In genomic region chr1:232938926-232939325, GRCh38 we compare ENCODE assay signal across 17 cellular contexts. TPM values are rescaled to one million over a fixed set of nuclear protein-coding genes. Genes with fewer than 3 reads are reported as not detected.
DNase-seq lines count a peak whose midpoint lies in the region; TF ChIP-seq lines count a peak whose summit lies in the region.
"Had no signal": no experiment of that assay in that cellular context is flagged by ENCODE, and none has a peak within 500 bp of the region (broad histone marks: within the 10 kb centered on the region; RNA-seq: fewer than 3 reads in every experiment).

No MANE protein-coding gene starts in this region.

- TF ChIP-seq EP300 in esophagus muscularis mucosa (IDR thresholded peaks at IDR 0.05), result no peak

- H3K27ac ChIP-seq in HEK293 (ENCODE audit: extremely low read depth, low read depth, low read length) (no peak overlapping the region), esophagus muscularis mucosa (replicated peaks in 1 of 4) (no peak overlapping the region)
- H3K27ac ChIP-seq: 22Rv1; BLaER1 treated with 17β-estradiol and CSF1 and Interleukin-3, amounts not matched to agents 10 nM and 100 nM; C4-2B had no signal

- H3K9me3 ChIP-seq in HEK293 (ENCODE audit: control insufficient read depth, insufficient read depth, low read depth, low read length) (no peaks in the 10 kb centered on the region), esophagus muscularis mucosa (no peaks in the 10 kb centered on the region)
- H3K9me3 ChIP-seq: A549, Caco-2 had no signal

- intact Hi-C loops in esophagus muscularis mucosa (cut with DNase I), result no loop called here

- 96% methylated on average over 11 of the region's 11 CpGs for WGBS in esophagus muscularis mucosa

- no peaks in the 10 kb centered on the region for H3K36me3 ChIP-seq in HEK293 (ENCODE audit: control insufficient read depth in 2 of 2, insufficient read depth in 1 of 2, low read length in 2 of 2)
- no peaks in the 10 kb centered on the region for H3K36me3 ChIP-seq in esophagus muscularis mucosa
- H3K36me3 ChIP-seq: BLaER1 treated with 17β-estradiol and CSF1 and Interleukin-3, amounts not matched to agents 10 nM and 100 nM had no signal

- no peak for TF ChIP-seq POLR2A in esophagus muscularis mucosa (IDR thresholded peaks at IDR 0.05; ENCODE audit: low read depth)

- POLR2A ChIA-PET in HEK293 (lab: Yijun Ruan, JAX), result no interaction called here

- DNase-seq in MV-4-11 (lab: John Stamatoyannopoulos, UW) (peak; percentile 6), esophagus muscularis mucosa (ENCODE audit: extremely low spot score) (peak; percentile 8), globus pallidus (ENCODE audit: low spot score) (no peak), NCI-H2227 treated with DMSO at 0.1 percent for 48 hours (lab: John Stamatoyannopoulos, UW) (no peak), NCI-H1694 (lab: John Stamatoyannopoulos, UW) (no peak)
- DNase-seq: AML-193; Caco-2; Calu3; CD4-positive, alpha-beta T cell; CD8-positive, alpha-beta T cell; DMS79 treated with DMSO at 0.1 percent for 48 hours; GF-D8 had no signal

- CTCF ChIA-PET in HEK293 (lab: Yijun Ruan, JAX), result interaction anchor here (0.7 to 2.1 kb wide), 2 partner anchors 10 to 59 kb away, joined by 4 to 5 read pairs; no protein-coding TSS in a partner anchor

- no peak overlapping the region for H3K4me3 ChIP-seq in HEK293 (ENCODE audit: low read depth, low read length)
- no peak overlapping the region for H3K4me3 ChIP-seq in esophagus muscularis mucosa
- H3K4me3 ChIP-seq: A549; BLaER1 treated with 17β-estradiol and CSF1 and Interleukin-3, amounts not matched to agents 10 nM and 100 nM had no signal

- H3K27me3 ChIP-seq in esophagus muscularis mucosa, result no peaks in the 10 kb centered on the region
- H3K27me3 ChIP-seq: BLaER1 treated with 17β-estradiol and CSF1 and Interleukin-3, amounts not matched to agents 10 nM and 100 nM had no signal

- no peaks in the 10 kb centered on the region for H3K4me1 ChIP-seq in HEK293 (ENCODE audit: control insufficient read depth, insufficient read depth, low read length)
- no peaks in the 10 kb centered on the region for H3K4me1 ChIP-seq in esophagus muscularis mucosa
- H3K4me1 ChIP-seq: Caco-2 had no signal

- TF ChIP-seq CTCF in HEK293 (tag by site-specific recombination; IDR thresholded peaks at IDR 0.05) (no peak), esophagus muscularis mucosa (IDR thresholded peaks at IDR 0.05) (no peak)

TF ChIP-seq in HEK293, 187 proteins besides CTCF, POLR2A, EP300 and RAD21 (continues in another document):
- TF ChIP-seq PRDM6 (tag by site-specific recombination; IDR thresholded peaks at IDR 0.05) (no peak), BCL6B (tag by site-specific recombination; IDR thresholded peaks at IDR 0.05) (peak; percentile 19; the same call in 1 of the 2 replicates), KLF1 (tag by site-specific recombination; IDR thresholded peaks at IDR 0.05) (no peak), ZFP69B (tag by site-specific recombination; IDR thresholded peaks at IDR 0.05) (no peak), WT1 (tag by site-specific recombination; IDR thresholded peaks at IDR 0.05) (no peak), ZNF416 (tag by site-specific recombination; IDR thresholded peaks at IDR 0.05) (no peak), ZNF707 (tag by site-specific recombination; IDR thresholded peaks at IDR 0.05) (no peak), ZNF335 (tag by site-specific recombination; conservative IDR thresholded peaks at IDR 0.05) (no peak), ZNF121 (tag by site-specific recombination; IDR thresholded peaks at IDR 0.05) (no peak), PRDM10 (tag by site-specific recombination; IDR thresholded peaks at IDR 0.05) (no peak), ZNF645 (tag by site-specific recombination; IDR thresholded peaks at IDR 0.05) (no peak)

RNA-seq across cellular contexts. Expression of gene NTPCR, which starts 11.5 kb away (rescaled TPM):
- total RNA-seq in esophagus muscularis mucosa, result 10 to 100 TPM; 21.7 to 26.6 (median 24.6) TPM

Comparison
In these comparisons a context has a peak if more than half of its experiments do, and no peak if none do; other contexts are left out.
1. DNase-seq: peak in MV-4-11 (single experiment) and esophagus muscularis mucosa (single experiment); none in globus pallidus (single experiment), NCI-H2227 treated with DMSO at 0.1 percent for 48 hours (single experiment) and NCI-H1694 (single experiment).